Comparison of ENCODE assay signal across 20 cellular contexts in the genomic region with DNA sequence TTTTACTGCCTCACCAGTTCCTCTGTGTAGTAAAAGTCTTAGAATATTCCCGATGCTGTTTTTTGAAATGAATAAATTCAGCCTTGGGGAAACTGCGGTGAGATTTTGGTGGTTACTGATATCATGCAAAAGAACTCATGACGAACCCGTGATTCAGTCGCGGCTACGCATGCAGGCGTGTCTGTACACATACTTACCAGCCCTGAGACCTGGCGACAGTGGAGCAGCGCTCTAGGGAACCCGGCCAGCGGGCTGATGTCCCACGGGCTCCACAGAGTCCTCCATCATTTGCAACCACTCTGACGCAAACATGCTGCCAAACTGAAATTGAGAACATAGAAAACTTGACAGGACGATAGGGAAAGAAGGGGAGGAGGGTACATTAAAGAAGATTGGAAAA.
"Had no signal": no experiment of that assay in that cellular context is flagged by ENCODE, and none has a peak within 500 bp of the region (broad histone marks: within the 10 kb centered on the region; RNA-seq: fewer than 3 reads in every experiment).

No MANE protein-coding gene starts in this region.

- H3K4me3 ChIP-seq: dorsolateral prefrontal cortex, heart left ventricle, spleen, stomach, thoracic aorta, transverse colon had no signal

- H3K4me1 Mint-ChIP-seq: natural killer cell; stimulated activated naive B cell treated with anti-CD40 and anti-IgM and Interleukin-4, amounts not matched to agents 10 μg/mL and 1 μg/mL and 100 μg/mL, for 72 hours had no signal

- ATAC-seq: esophagus mucosa; heart left ventricle; left lobe of liver; natural killer cell; sciatic nerve; stimulated activated naive B cell treated with anti-CD40 and anti-IgM and Interleukin-4, amounts not matched to agents 10 μg/mL and 1 μg/mL and 100 μg/mL, for 72 hours had no signal

- DNase-seq: cortex of kidney; dorsolateral prefrontal cortex; effector memory CD4-positive, alpha-beta T cell; heart left ventricle; islet precursor cell; natural killer cell; spleen; stimulated activated CD4-positive, alpha-beta T cell treated with anti-CD3 and anti-CD28 coated beads, Interleukin-15, amount 100 ng/mL, for 24 hours; stimulated activated CD4-positive, alpha-beta T cell treated with anti-CD3 and anti-CD28 coated beads, Interleukin-1b, Interleukin-23, amount 100 ng/mL, for 48 hours; stimulated activated CD4-positive, alpha-beta T cell treated with anti-CD3 and anti-CD28 coated beads, Interleukin-4, amount 100 ng/mL, for 4 hours; stimulated activated naive B cell treated with anti-CD40 and anti-IgM and Interleukin-4, amounts not matched to agents 10 μg/mL and 1 μg/mL and 100 μg/mL, for 72 hours; stomach; substantia nigra; transverse colon had no signal

- H3K9me3 ChIP-seq: heart left ventricle, spleen, stomach, thoracic aorta, transverse colon had no signal

- H3K27ac ChIP-seq: dorsolateral prefrontal cortex, heart left ventricle, spleen, stomach, thoracic aorta, transverse colon had no signal

- H3K36me3 Mint-ChIP-seq: natural killer cell; stimulated activated naive B cell treated with anti-CD40 and anti-IgM and Interleukin-4, amounts not matched to agents 10 μg/mL and 1 μg/mL and 100 μg/mL, for 72 hours had no signal

- H3K27ac Mint-ChIP-seq: natural killer cell; stimulated activated naive B cell treated with anti-CD40 and anti-IgM and Interleukin-4, amounts not matched to agents 10 μg/mL and 1 μg/mL and 100 μg/mL, for 72 hours had no signal

- H3K4me1 ChIP-seq: heart left ventricle, spleen, stomach, transverse colon had no signal

- H3K4me3 Mint-ChIP-seq: natural killer cell; stimulated activated naive B cell treated with anti-CD40 and anti-IgM and Interleukin-4, amounts not matched to agents 10 μg/mL and 1 μg/mL and 100 μg/mL, for 72 hours had no signal

- H3K36me3 ChIP-seq: heart left ventricle, spleen, stomach, thoracic aorta, transverse colon had no signal

- H3K9me3 Mint-ChIP-seq: natural killer cell; stimulated activated naive B cell treated with anti-CD40 and anti-IgM and Interleukin-4, amounts not matched to agents 10 μg/mL and 1 μg/mL and 100 μg/mL, for 72 hours had no signal

- FAIRE-seq: endometrium, frontal cortex had no signal

- H3K27me3 ChIP-seq: dorsolateral prefrontal cortex, heart left ventricle, spleen, stomach, transverse colon had no signal
